ENCODE assay signal across 28 cellular contexts in the genomic region with DNA sequence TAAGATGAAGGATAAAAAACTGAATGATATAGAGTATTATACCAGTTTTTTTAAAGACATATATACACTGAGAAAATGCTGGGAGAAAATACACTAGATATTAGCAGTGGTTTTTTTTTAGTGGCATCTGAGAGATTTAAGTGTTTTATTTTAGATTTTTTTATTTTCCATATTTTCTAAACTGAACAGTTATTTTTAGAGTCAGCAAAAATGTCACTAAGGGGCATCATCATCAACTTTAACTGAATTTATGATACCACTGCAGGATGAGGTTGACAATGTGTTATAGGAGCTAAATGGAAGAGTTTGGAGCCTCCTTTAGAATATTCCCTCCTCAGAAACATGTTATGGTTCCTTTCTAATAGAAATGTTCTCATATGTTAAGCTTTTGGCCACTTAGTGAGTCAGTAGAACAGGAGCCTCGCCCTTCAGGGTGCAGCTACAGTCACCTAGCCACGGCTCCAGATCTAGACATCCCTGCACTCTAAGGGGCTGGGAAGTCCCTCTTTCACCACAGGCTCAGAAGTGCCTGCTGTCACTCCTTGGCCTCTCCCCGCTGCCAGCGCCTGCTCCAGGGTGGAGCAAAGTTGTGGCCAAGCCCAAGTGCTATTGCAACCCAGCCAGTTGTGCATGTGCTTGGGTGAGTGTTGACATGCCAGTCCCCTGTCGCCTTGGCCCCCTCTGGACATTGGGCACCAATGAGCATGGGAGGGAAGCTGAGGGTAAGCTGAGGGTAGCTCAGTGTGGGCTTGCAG.
DNase-seq lines count a peak whose midpoint lies in the region; ATAC-seq, FAIRE-seq and TF ChIP-seq lines count a peak whose summit lies in the region.
"Had no signal": no experiment of that assay in that cellular context is flagged by ENCODE, and none has a peak within 500 bp of the region (broad histone marks: within the 10 kb centered on the region; RNA-seq: fewer than 3 reads in every experiment).

No MANE protein-coding gene starts in this region.

- POLR2A ChIA-PET in A549 (lab: Yijun Ruan, JAX) (no interaction called here), K562 (lab: Yijun Ruan, JAX) (interaction anchor here (0.6 kb wide), 1 partner anchor 44 kb away, joined by 5 read pairs; no protein-coding TSS in a partner anchor)
- POLR2A ChIA-PET in activated CD4-positive, alpha-beta T cell treated with anti-CD3 and anti-CD28 coated beads for 36 hours (lab: Charles Lee) = no interaction called here

- H3K27ac ChIP-seq in A549 (peak overlapping the region; percentile 6 to 26; a peak in 2 of 6 replicates), K562 (ENCODE audit: extremely low read depth, low read depth, low read length) (no peak overlapping the region)
- H3K27ac ChIP-seq: C4-2B, prostate gland had no signal

- H4K20me1 ChIP-seq in K562 (replicated peaks; ENCODE audit: control insufficient read depth, insufficient read depth, low read length) = no peaks in the 10 kb centered on the region

- no peak for FAIRE-seq in A549 (lab: Jason Lieb, UNC)
- no peak for FAIRE-seq in K562 (lab: Jason Lieb, UNC)
- FAIRE-seq: GM12891, keratinocyte had no signal

- no peak for TF ChIP-seq RAD21 in A549 (conservative IDR thresholded peaks at IDR 0.05 in 1 of 2, IDR thresholded peaks at IDR 0.05 in 1 of 2)
- TF ChIP-seq RAD21 in K562 (CRISPR knock-in tag; conservative IDR thresholded peaks at IDR 0.05 in 1 of 2, IDR thresholded peaks at IDR 0.05 in 1 of 2) = no peak

- no peaks in the 10 kb centered on the region for H3K27me3 ChIP-seq in K562 (ENCODE audit: control insufficient read depth in 2 of 2, insufficient read depth in 2 of 2, low read length in 2 of 2)

- H3K79me2 ChIP-seq in K562 (ENCODE audit: control insufficient read depth, insufficient read depth, low read length) = no peaks in the 10 kb centered on the region

- peaks cover 1% of the 10 kb centered on the region for H3K9me3 Mint-ChIP-seq in activated CD4-positive, alpha-beta T cell treated with anti-CD3 and anti-CD28 coated beads for 36 hours (ENCODE audit: low read depth)

- in situ Hi-C loops in K562 (cut with MboI) = no loop called here

- peaks cover 7% of the 10 kb centered on the region for H3K27me3 Mint-ChIP-seq in activated CD4-positive, alpha-beta T cell treated with anti-CD3 and anti-CD28 coated beads for 36 hours

- BruUV-seq in K562 (replicated peaks; lab: Mats Ljungman, UMichigan) = no TSS peak

- H2AFZ ChIP-seq in K562 (ENCODE audit: low read depth, low read length) = no peak overlapping the region

- H3K4me1 ChIP-seq in A549 (peaks cover 15% of the 10 kb centered on the region), K562 (replicated peaks in 1 of 2; ENCODE audit: control insufficient read depth in 2 of 2, insufficient read depth in 2 of 2, low read length in 2 of 2) (no peaks in the 10 kb centered on the region; a peak in 1 of 5 replicates)
- H3K4me1 ChIP-seq: prostate gland had no signal

- 72% methylated on average over 5 of the region's 5 CpGs for WGBS in A549 (ENCODE audit: missing lambda C conversion rate)
- 48% methylated on average over 5 of the region's 5 CpGs for WGBS in K562 (ENCODE audit: insufficient coverage, low coverage, missing lambda C conversion rate)

- H3K4me3 Mint-ChIP-seq in activated CD4-positive, alpha-beta T cell treated with anti-CD3 and anti-CD28 coated beads for 36 hours = no peak overlapping the region
- H3K4me3 Mint-ChIP-seq: activated B cell treated with CpG ODN at 0.5 μM for 24 hours; activated naive CD8-positive, alpha-beta T cell treated with anti-CD3 and anti-CD28 coated beads, Interleukin-2, amount 10 ng/mL, durations not matched to agents 7 days and 5 days; stimulated activated naive B cell treated with anti-CD40 and anti-IgM and Interleukin-4, amounts not matched to agents 10 μg/mL and 1 μg/mL and 100 μg/mL, for 72 hours had no signal

- CTCF ChIA-PET in A549 (lab: Yijun Ruan, JAX) = interaction anchor here (1.4 to 9.0 kb wide), 3 partner anchors 106 to 493 kb away, joined by 4 to 66 read pairs (median 5); no protein-coding TSS in a partner anchor
- CTCF ChIA-PET in K562 (lab: Yijun Ruan, JAX; ENCODE audit: low intra/inter-chr PET ratio) = no interaction called here
- CTCF ChIA-PET in activated CD4-positive, alpha-beta T cell treated with anti-CD3 and anti-CD28 coated beads for 36 hours (lab: Charles Lee) = no interaction called here

- H3K36me3 ChIP-seq in K562 (ENCODE audit: control insufficient read depth, insufficient read depth, low read length) = no peaks in the 10 kb centered on the region; the same call in 2 of the 3 replicates
- H3K36me3 ChIP-seq: prostate gland had no signal

- no peaks in the 10 kb centered on the region for H3K4me1 Mint-ChIP-seq in activated CD4-positive, alpha-beta T cell treated with anti-CD3 and anti-CD28 coated beads for 36 hours
- H3K4me1 Mint-ChIP-seq: activated B cell treated with CpG ODN at 0.5 μM for 24 hours; activated naive CD8-positive, alpha-beta T cell treated with anti-CD3 and anti-CD28 coated beads, Interleukin-2, amount 10 ng/mL, durations not matched to agents 7 days and 5 days; stimulated activated naive B cell treated with anti-CD40 and anti-IgM and Interleukin-4, amounts not matched to agents 10 μg/mL and 1 μg/mL and 100 μg/mL, for 72 hours had no signal

- intact Hi-C loops in K562 (cut with micrococcal nuclease) = no loop called here
- intact Hi-C loops in sciatic nerve (cut with DNase I) = no loop called here
- intact Hi-C loops in activated CD4-positive, alpha-beta T cell treated with anti-CD3 and anti-CD28 coated beads for 36 hours (cut with DNase I, micrococcal nuclease) = no loop called here

- TF ChIP-seq CTCF in A549 (IDR thresholded peaks at IDR 0.05) (no peak), K562 (IDR thresholded peaks at IDR 0.05 in 2 of 3, conservative IDR thresholded peaks at IDR 0.05 in 1 of 3; ENCODE audit: insufficient read depth in 2 of 3, low read depth in 1 of 3, low read length in 3 of 3) (no peak)

- DNase-seq in A549 (ENCODE audit: low read depth in 1 of 2, low spot score in 1 of 2) (peak in 1 of 2 experiments; percentile 48), HT1080 (ENCODE audit: low read depth) (peak; percentile 20), K562 (ENCODE audit: extremely low read depth in 1 of 4, low spot score in 3 of 4) (no peak), kidney tubule cell (ENCODE audit: low spot score) (peak; percentile 12), kidney glomerular epithelial cell (lab: John Stamatoyannopoulos, UW) (no peak), sciatic nerve (ENCODE audit: low spot score) (no peak)
- no peak for DNase-seq in activated CD4-positive, alpha-beta T cell treated with anti-CD3 and anti-CD28 coated beads for 36 hours
- no peak for DNase-seq in stimulated activated CD8-positive, alpha-beta memory T cell treated with anti-CD3 and anti-CD28 coated beads, Interleukin-4, amount 100 ng/mL, for 48 hours
- DNase-seq: activated B cell treated with CpG ODN at 0.5 μM for 24 hours; activated CD4-positive, alpha-beta T cell treated with anti-CD3 and anti-CD28 coated beads, Interleukin-2, amount 50 U/mL, for 48 hours; activated naive CD8-positive, alpha-beta T cell treated with anti-CD3 and anti-CD28 coated beads, Interleukin-2, amount 10 ng/mL, durations not matched to agents 7 days and 5 days; Calu3; DND-41; effector CD8-positive, alpha-beta T cell; H7; Kasumi-1; NCI-H1092; NCI-H2029 treated with DMSO at 0.1 percent for 48 hours; NCI-H345; NCI-H774; SHP77 treated with DMSO at 0.1 percent for 48 hours; stimulated activated CD4-positive, alpha-beta T cell treated with anti-CD3 and anti-CD28 coated beads, Interleukin-2, amount 100 ng/mL, for 48 hours; stimulated activated naive B cell treated with anti-CD40 and anti-IgM and Interleukin-4, amounts not matched to agents 10 μg/mL and 1 μg/mL and 100 μg/mL, for 72 hours; T1000 had no signal

- H3K9ac ChIP-seq in K562 (ENCODE audit: insufficient read depth in 1 of 2, low read depth in 2 of 2, low read length in 2 of 2) = no peak overlapping the region

- TF ChIP-seq POLR2A in A549 (IDR thresholded peaks at IDR 0.05; ENCODE audit: low read length) = no peak
- no peak for TF ChIP-seq POLR2A in K562 (conservative IDR thresholded peaks at IDR 0.05)

- no peaks in the 10 kb centered on the region for H3K36me3 Mint-ChIP-seq in activated CD4-positive, alpha-beta T cell treated with anti-CD3 and anti-CD28 coated beads for 36 hours (ENCODE audit: low read depth)
- H3K36me3 Mint-ChIP-seq: activated naive CD8-positive, alpha-beta T cell treated with anti-CD3 and anti-CD28 coated beads, Interleukin-2, amount 10 ng/mL, durations not matched to agents 7 days and 5 days; stimulated activated naive B cell treated with anti-CD40 and anti-IgM and Interleukin-4, amounts not matched to agents 10 μg/mL and 1 μg/mL and 100 μg/mL, for 72 hours had no signal

- peaks cover 6% of the 10 kb centered on the region; the same call in 1 of the 3 replicates for H3K9me3 ChIP-seq in A549
- H3K9me3 ChIP-seq in K562 (replicated peaks; ENCODE audit: control insufficient read depth, insufficient read depth, low read depth, low read length) = 0 out of 2 replicates have a peak, but pooled peaks cover 3% of the 10 kb centered on the region
- H3K9me3 ChIP-seq: prostate gland had no signal

- TF ChIP-seq EP300 in A549 (IDR thresholded peaks at IDR 0.05) (no peak), K562 (IDR thresholded peaks at IDR 0.05; ENCODE audit: low read length) (no peak)

- H3K4me3 ChIP-seq in A549 (no peak overlapping the region), K562 (no peak overlapping the region)
- H3K4me3 ChIP-seq: prostate gland had no signal

- H3K4me2 ChIP-seq in A549 = no peak overlapping the region
- no peak overlapping the region for H3K4me2 ChIP-seq in K562 (ENCODE audit: insufficient read depth, low read length)

- H3K27ac Mint-ChIP-seq in activated CD4-positive, alpha-beta T cell treated with anti-CD3 and anti-CD28 coated beads for 36 hours = no peak overlapping the region
- H3K27ac Mint-ChIP-seq: activated B cell treated with CpG ODN at 0.5 μM for 24 hours; activated naive CD8-positive, alpha-beta T cell treated with anti-CD3 and anti-CD28 coated beads, Interleukin-2, amount 10 ng/mL, durations not matched to agents 7 days and 5 days; stimulated activated naive B cell treated with anti-CD40 and anti-IgM and Interleukin-4, amounts not matched to agents 10 μg/mL and 1 μg/mL and 100 μg/mL, for 72 hours had no signal

- no peaks in the 10 kb centered on the region for H3K9me1 ChIP-seq in K562 (ENCODE audit: control insufficient read depth, insufficient read depth, low read length)

- ATAC-seq in A549 (peak; percentile 28 to 31; a peak in 2 of 6 replicates), K562 (no peak), sciatic nerve (no peak)
- no peak for ATAC-seq in activated CD4-positive, alpha-beta T cell treated with anti-CD3 and anti-CD28 coated beads for 36 hours
- ATAC-seq: stimulated activated naive B cell treated with anti-CD40 and anti-IgM and Interleukin-4, amounts not matched to agents 10 μg/mL and 1 μg/mL and 100 μg/mL, for 72 hours had no signal

TF ChIP-seq in A549, 52 proteins besides CTCF, POLR2A, EP300 and RAD21 (continues in another document):
- TF ChIP-seq FOXS1 (CRISPR knock-in tag; IDR thresholded peaks at IDR 0.05) (no peak), MAFK (IDR thresholded peaks at IDR 0.05; ENCODE audit: partially characterized antibody) (peak; percentile 45)

TF ChIP-seq in K562, 482 proteins besides CTCF, POLR2A, EP300 and RAD21 (continues in another document):
- TF ChIP-seq CBFA2T2 (conservative IDR thresholded peaks at IDR 0.05) (no peak), RBM25 (IDR thresholded peaks at IDR 0.05; ENCODE audit: low read depth, low read length, severe bottlenecking) (no peak), MAFG (tag; conservative IDR thresholded peaks at IDR 0.05) (0 out of 2 replicates have a peak, but pooled peaks have one; percentile 6)

Comparison
In these comparisons a context has a peak if more than half of its experiments do, and no peak if none do; other contexts are left out.
1. ATAC-seq: peak in A549 (2 of 2); none in K562 (single experiment), sciatic nerve (single experiment) and activated CD4-positive, alpha-beta T cell treated with anti-CD3 and anti-CD28 coated beads for 36 hours (single experiment).
2. DNase-seq: peak in HT1080 (single experiment) and kidney tubule cell (single experiment); none in K562 (0 of 4), kidney glomerular epithelial cell (single experiment), sciatic nerve (single experiment), activated CD4-positive, alpha-beta T cell treated with anti-CD3 and anti-CD28 coated beads for 36 hours (single experiment) and stimulated activated CD8-positive, alpha-beta memory T cell treated with anti-CD3 and anti-CD28 coated beads, Interleukin-4, amount 100 ng/mL, for 48 hours (single experiment).